In genomic region chr6:134123666-134124208, GRCh38 we compare ENCODE assay signal across 9 cellular contexts.
DNase-seq lines count a peak whose midpoint lies in the region; ATAC-seq and TF ChIP-seq lines count a peak whose summit lies in the region.
"Had no signal": no experiment of that assay in that cellular context is flagged by ENCODE, and none has a peak within 500 bp of the region (broad histone marks: within the 10 kb centered on the region; RNA-seq: fewer than 3 reads in every experiment).

No MANE protein-coding gene starts in this region.

- H3K27me3 Mint-ChIP-seq in mesothelial cell of epicardium (ENCODE audit: low read depth): no peaks in the 10 kb centered on the region
- H3K27me3 Mint-ChIP-seq: IgD-negative memory B cell had no signal

- H3K27me3 ChIP-seq in A673 (replicated peaks; ENCODE audit: insufficient read depth, low read depth, low read length, poor library complexity): no peaks in the 10 kb centered on the region

- H3K36me3 Mint-ChIP-seq in mesothelial cell of epicardium: no peaks in the 10 kb centered on the region

- H3K27ac Mint-ChIP-seq in mesothelial cell of epicardium: peak overlapping the region; percentile 83
- H3K27ac Mint-ChIP-seq: IgD-negative memory B cell had no signal

- BruUV-seq in A673 (replicated peaks; lab: Mats Ljungman, UMichigan): no TSS peak

- CTCF ChIA-PET in A673 (lab: Charles Lee): interaction anchor here (1.0 to 2.2 kb wide), 6 partner anchors 9 to 817 kb away, joined by 3 to 8 read pairs (median 4); no protein-coding TSS in a partner anchor

- POLR2A ChIA-PET in A673 (lab: Charles Lee; ENCODE audit: low non-redundant PET): no interaction called here

- H3K27ac ChIP-seq in A673 (ENCODE audit: low read depth, low read length, poor library complexity, severe bottlenecking): no peak overlapping the region

- no peak for ATAC-seq in GM21367 (IDR thresholded peaks at IDR 0.05; ENCODE audit: unreplicated experiment)

- H3K36me3 ChIP-seq in A673 (ENCODE audit: insufficient read depth, low read length, poor library complexity, severe bottlenecking): no peaks in the 10 kb centered on the region

- peaks cover 1% of the 10 kb centered on the region for H3K4me1 Mint-ChIP-seq in mesothelial cell of epicardium

- intact Hi-C loops in A673 (cut with micrococcal nuclease; ENCODE audit: unreplicated experiment): loop anchor here (1.0 kb wide), 1 partner anchor 759 kb away; no protein-coding TSS in a partner anchor

- H3K4me3 Mint-ChIP-seq in mesothelial cell of epicardium: no peak overlapping the region

- no peaks in the 10 kb centered on the region for H3K9me3 ChIP-seq in A673 (ENCODE audit: low read depth, low read length, poor library complexity, severe bottlenecking)

- DNase-seq in A673 (ENCODE audit: low spot score) (peak; percentile 64), GM04503 (ENCODE audit: low read depth) (peak; percentile 11), LHCN-M2 (ENCODE audit: low read depth) (peak; percentile 85), RPMI7951 (ENCODE audit: low read depth) (peak; percentile 50), mesothelial cell of epicardium (ENCODE audit: low spot score in 2 of 2, unreplicated experiment in 2 of 2) (no peak), COLO829 (ENCODE audit: low spot score) (no peak)
- peak; percentile 7 for DNase-seq in effector CD4-positive, alpha-beta T cell

- peaks cover 4% of the 10 kb centered on the region for H3K9me3 Mint-ChIP-seq in mesothelial cell of epicardium
- H3K9me3 Mint-ChIP-seq: IgD-negative memory B cell had no signal

- H3K4me3 ChIP-seq in A673 (ENCODE audit: low read depth, low read length, poor library complexity, severe bottlenecking): no peak overlapping the region

- H3K4me1 ChIP-seq in A673 (ENCODE audit: insufficient read depth, low read length, poor library complexity, severe bottlenecking): peaks cover 5% of the 10 kb centered on the region

- peak; percentile 77 for TF ChIP-seq CTCF in A673 (conservative IDR thresholded peaks at IDR 0.05; ENCODE audit: low read depth, low read length)
- TF ChIP-seq CTCF in mesothelial cell of epicardium (IDR thresholded peaks at IDR 0.05; ENCODE audit: unreplicated experiment): peak; percentile 86

Comparison
In these comparisons a context has a peak if more than half of its experiments do, and no peak if none do; other contexts are left out.
1. DNase-seq: peak in A673 (single experiment), GM04503 (single experiment), LHCN-M2 (single experiment), RPMI7951 (single experiment) and effector CD4-positive, alpha-beta T cell (single experiment); none in mesothelial cell of epicardium (0 of 2) and COLO829 (single experiment).